Comparison of ENCODE assay signal across 24 cellular contexts in the genomic region with DNA sequence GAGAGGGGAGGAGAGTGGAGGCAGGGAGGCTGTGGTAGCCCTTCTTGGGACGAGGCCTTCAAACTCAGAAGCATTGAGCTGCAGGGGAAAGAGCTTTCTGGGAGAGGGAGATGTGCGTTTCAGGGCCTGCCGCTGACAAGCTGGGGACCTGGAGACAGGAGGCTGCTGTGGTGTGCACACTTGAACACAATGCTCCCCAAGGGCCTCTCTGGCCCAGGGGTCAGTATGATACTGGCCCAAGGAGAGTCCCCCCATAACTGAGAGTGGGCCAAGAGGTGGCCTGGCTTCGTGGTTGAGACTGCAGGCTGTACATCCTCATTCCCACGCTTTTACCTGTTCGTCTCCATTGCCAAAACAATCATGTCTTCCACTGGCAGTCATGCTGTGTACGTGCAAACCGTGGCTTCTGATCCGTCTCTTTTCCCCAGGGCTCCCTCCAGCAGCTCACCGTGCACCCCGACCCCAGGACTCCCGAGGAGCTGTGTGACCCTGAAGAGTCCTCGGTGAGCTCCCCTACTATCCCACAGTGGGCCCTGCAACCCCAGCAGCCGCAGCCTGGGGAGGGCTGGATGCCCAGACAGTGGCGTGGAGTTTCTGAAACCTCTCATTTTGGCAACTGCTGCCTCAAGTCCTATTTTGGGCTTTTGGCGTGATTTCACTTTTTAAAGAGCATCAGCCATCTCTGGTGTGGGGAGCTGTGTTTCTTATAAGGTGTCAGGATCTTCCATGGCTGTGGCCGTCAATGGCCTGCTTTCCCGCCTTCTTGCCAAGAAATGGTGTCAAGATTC. TPM values are rescaled to one million over a fixed set of nuclear protein-coding genes. Genes with fewer than 3 reads are reported as not detected.
DNase-seq lines count a peak whose midpoint lies in the region; ATAC-seq, FAIRE-seq and TF ChIP-seq lines count a peak whose summit lies in the region.
"Had no signal": no experiment of that assay in that cellular context is flagged by ENCODE, and none has a peak within 500 bp of the region (broad histone marks: within the 10 kb centered on the region; RNA-seq: fewer than 3 reads in every experiment).

No MANE protein-coding gene starts in this region.

- TF ChIP-seq CTCF in astrocyte (IDR thresholded peaks at IDR 0.05; ENCODE audit: insufficient read depth, low read depth, low read length) = no peak
- no peak for TF ChIP-seq CTCF in heart left ventricle (IDR thresholded peaks at IDR 0.05)
- TF ChIP-seq CTCF in omental fat pad (IDR thresholded peaks at IDR 0.05) = no peak

- H4K91ac ChIP-seq in trophoblast cell (ENCODE audit: low read depth, low read length) = no peak overlapping the region

- H2BK12ac ChIP-seq in trophoblast cell (ENCODE audit: low read length) = no peak overlapping the region

- H3K4me3 ChIP-seq in astrocyte (ENCODE audit: insufficient read depth, low read depth, low read length) = no peak overlapping the region
- no peak overlapping the region for H3K4me3 ChIP-seq in heart left ventricle
- no peak overlapping the region for H3K4me3 ChIP-seq in trophoblast cell (ENCODE audit: low read depth, low read length)
- H3K4me3 ChIP-seq: cardiac muscle cell, MG63, prostate gland had no signal

- no peaks in the 10 kb centered on the region for H3K36me3 Mint-ChIP-seq in astrocyte (ENCODE audit: low read depth, unreplicated experiment)
- H3K36me3 Mint-ChIP-seq: IgD-negative memory B cell had no signal

- no peak overlapping the region for H3K18ac ChIP-seq in trophoblast cell (ENCODE audit: low read length)

- TF ChIP-seq POLR2A in heart left ventricle (IDR thresholded peaks at IDR 0.05) = no peak

- peak in 3 of 4 donors; percentile 9 to 34 (median 12) for ATAC-seq in heart left ventricle
- no peak for ATAC-seq in HG02678 (IDR thresholded peaks at IDR 0.05; ENCODE audit: unreplicated experiment)
- no peak for ATAC-seq in omental fat pad (ENCODE audit: low FRiP score)
- no peak for ATAC-seq in HG02970 (IDR thresholded peaks at IDR 0.05; ENCODE audit: low FRiP score, unreplicated experiment)

- no peak overlapping the region for H2BK120ac ChIP-seq in trophoblast cell (ENCODE audit: insufficient read depth, low read length, poor library complexity)

- WGBS in heart left ventricle, 4 donors = 58 to 68% (median 65%) methylated on average over 17 to 18 of the region's 18 CpGs
- WGBS in trophoblast cell (ENCODE audit: extremely low coverage, insufficient coverage, insufficient read length) = no CpG with 5 or more reads among the region's 18 CpGs

- H3K27ac ChIP-seq in astrocyte (ENCODE audit: low read depth, low read length) = no peak overlapping the region
- H3K27ac ChIP-seq in heart left ventricle = peak overlapping the region in 9 of 12 donors; percentile 27 to 79 (median 55)
- no peak overlapping the region for H3K27ac ChIP-seq in trophoblast cell (ENCODE audit: low read depth, low read length)
- H3K27ac ChIP-seq: cardiac muscle cell, prostate gland had no signal

- H3K4me3 Mint-ChIP-seq in astrocyte (ENCODE audit: unreplicated experiment) = no peak overlapping the region
- H3K4me3 Mint-ChIP-seq: activated CD4-positive, alpha-beta T cell treated with anti-CD3 and anti-CD28 coated beads, Interleukin-2, amount 10 ng/mL, durations not matched to agents 7 days and 5 days; CD4-positive, alpha-beta T cell; IgD-negative memory B cell; nephron progenitor cell had no signal

- H3K36me3 ChIP-seq in astrocyte (ENCODE audit: insufficient read depth, low read length) = no peaks in the 10 kb centered on the region
- peaks cover 0 to 49% (median 10%) of the 10 kb centered on the region in 9 donors for H3K36me3 ChIP-seq in heart left ventricle
- no peaks in the 10 kb centered on the region for H3K36me3 ChIP-seq in trophoblast cell (ENCODE audit: control insufficient read depth in 1 of 2, insufficient read depth in 2 of 2, low read length in 2 of 2)
- H3K36me3 ChIP-seq: cardiac muscle cell, MG63, prostate gland had no signal

- peaks cover 7% of the 10 kb centered on the region for H3K9me3 Mint-ChIP-seq in astrocyte (ENCODE audit: unreplicated experiment)
- H3K9me3 Mint-ChIP-seq: CD4-positive, alpha-beta T cell had no signal

- no peak overlapping the region for H3K4ac ChIP-seq in trophoblast cell (ENCODE audit: low read depth, low read length)

- no peak overlapping the region for H3K9ac ChIP-seq in astrocyte (ENCODE audit: low read length)
- H3K9ac ChIP-seq in trophoblast cell (ENCODE audit: low read length) = no peak overlapping the region

- H3K27ac Mint-ChIP-seq in astrocyte (ENCODE audit: unreplicated experiment) = peak overlapping the region; percentile 55
- H3K27ac Mint-ChIP-seq: activated CD4-positive, alpha-beta T cell treated with anti-CD3 and anti-CD28 coated beads, Interleukin-2, amount 10 ng/mL, durations not matched to agents 7 days and 5 days; CD4-positive, alpha-beta T cell; nephron progenitor cell had no signal

- H3K4me2 ChIP-seq in astrocyte (ENCODE audit: low read length) = no peak overlapping the region
- H3K4me2 ChIP-seq in trophoblast cell (ENCODE audit: low read length) = no peak overlapping the region

- intact Hi-C loops in heart left ventricle (cut with DNase I) = no loop called here

- H2AK5ac ChIP-seq in trophoblast cell (ENCODE audit: low read length) = no peak overlapping the region

- no peak for FAIRE-seq in astrocyte (lab: Jason Lieb, UNC)
- FAIRE-seq: frontal cortex had no signal

- H3K4me1 ChIP-seq in astrocyte (ENCODE audit: insufficient read depth, low read length) = peaks cover 30% of the 10 kb centered on the region
- peaks cover 6 to 69% (median 34%) of the 10 kb centered on the region in 12 donors for H3K4me1 ChIP-seq in heart left ventricle
- H3K4me1 ChIP-seq in trophoblast cell (ENCODE audit: control insufficient read depth in 1 of 2, insufficient read depth in 2 of 2, low read length in 2 of 2) = peaks cover 0 to 10% of the 10 kb centered on the region in 2 experiments
- H3K4me1 ChIP-seq: prostate gland had no signal

- H3K79me2 ChIP-seq in astrocyte (ENCODE audit: insufficient read depth, low read length) (no peaks in the 10 kb centered on the region), trophoblast cell (ENCODE audit: control insufficient read depth, insufficient read depth, low read length, poor library complexity) (no peaks in the 10 kb centered on the region)

- H4K20me1 ChIP-seq in astrocyte (ENCODE audit: insufficient read depth, low read length) = no peaks in the 10 kb centered on the region

- H3K27me3 Mint-ChIP-seq in astrocyte (ENCODE audit: low read depth, unreplicated experiment) = peaks cover 5% of the 10 kb centered on the region
- H3K27me3 Mint-ChIP-seq: activated CD4-positive, alpha-beta T cell treated with anti-CD3 and anti-CD28 coated beads, Interleukin-2, amount 10 ng/mL, durations not matched to agents 7 days and 5 days; CD4-positive, alpha-beta T cell had no signal

- no peak overlapping the region for H4K12ac ChIP-seq in trophoblast cell (ENCODE audit: low read depth, low read length)

- no peak overlapping the region for H3K14ac ChIP-seq in trophoblast cell (ENCODE audit: low read length)

- no peak overlapping the region for H4K8ac ChIP-seq in trophoblast cell (ENCODE audit: low read depth, low read length)

- no peak overlapping the region for H2BK5ac ChIP-seq in trophoblast cell (ENCODE audit: low read depth, low read length, poor library complexity)

- no peak overlapping the region for H3K23ac ChIP-seq in trophoblast cell (ENCODE audit: low read length)

- H3K27me3 ChIP-seq in astrocyte (ENCODE audit: insufficient read depth, low read length) (no peaks in the 10 kb centered on the region), heart left ventricle (no peaks in the 10 kb centered on the region), trophoblast cell (ENCODE audit: insufficient read depth, low read length) (no peaks in the 10 kb centered on the region)
- H3K27me3 ChIP-seq: cardiac muscle cell, MG63 had no signal

- H3K9me3 ChIP-seq in astrocyte (ENCODE audit: insufficient read depth, low read depth, low read length) (no peaks in the 10 kb centered on the region), heart left ventricle (no peaks in the 10 kb centered on the region), trophoblast cell (ENCODE audit: insufficient read depth, low read depth, low read length) (peaks cover 4% of the 10 kb centered on the region)
- H3K9me3 ChIP-seq: MG63, prostate gland had no signal

- DNase-seq in astrocyte (ENCODE audit: low read depth) = no peak
- DNase-seq in heart left ventricle = peak in 2 of 5 donors; percentile 31 to 64
- no peak for DNase-seq in trophoblast cell
- peak; percentile 52 for DNase-seq in ureter (ENCODE audit: low spot score)
- DNase-seq in omental fat pad (ENCODE audit: low spot score) = no peak
- DNase-seq: activated CD4-positive, alpha-beta T cell treated with anti-CD3 and anti-CD28 coated beads, Interleukin-2, amount 10 ng/mL, durations not matched to agents 7 days and 5 days; activated gamma-delta T cell treated with Interleukin-2 at 50 U/mL for 16 hours; amniotic stem cell; CD4-positive, alpha-beta T cell; DMS 273 treated with DMSO at 0.1 percent for 48 hours; kidney glomerular epithelial cell; MG63; NCI-H146; NCI-H2171 treated with DMSO at 0.1 percent for 48 hours; NCI-H69; nephron progenitor cell; SHP77 treated with DMSO at 0.1 percent for 48 hours; stimulated activated CD4-positive, alpha-beta T cell treated with anti-CD3 and anti-CD28 coated beads, Interleukin-4, amount 100 ng/mL, for 4 hours had no signal

- H3K79me1 ChIP-seq in trophoblast cell (ENCODE audit: low read length) = no peaks in the 10 kb centered on the region

- H2AFZ ChIP-seq in astrocyte (ENCODE audit: low read depth, low read length) (no peak overlapping the region), trophoblast cell (ENCODE audit: insufficient read depth, low read length, poor library complexity) (peak overlapping the region; percentile 58)

- H3K4me1 Mint-ChIP-seq in astrocyte (ENCODE audit: low read depth, unreplicated experiment) = peaks cover 28% of the 10 kb centered on the region
- H3K4me1 Mint-ChIP-seq: activated CD4-positive, alpha-beta T cell treated with anti-CD3 and anti-CD28 coated beads, Interleukin-2, amount 10 ng/mL, durations not matched to agents 7 days and 5 days; IgD-negative memory B cell had no signal

RNA-seq across cellular contexts. Expression of gene COL15A1, which starts 43.4 kb away (rescaled TPM):
- total RNA-seq in astrocyte (5.6 and 11.7 TPM in 2 replicates), heart left ventricle (10 to 100 TPM; 24.1 to 81.0 (median 46.7) TPM), ureter (63.2 TPM), omental fat pad (10 to 100 TPM; 20.7 to 98.5 (median 55.0) TPM)
- polyA plus RNA-seq in heart left ventricle = 10 to 100 TPM; 12.4 to 30.8 TPM
- polyA plus RNA-seq in trophoblast cell (2013) = 0.51 and 0.57 TPM in 2 replicates
- total RNA-seq: CD4-positive, alpha-beta T cell had no signal

Comparison
In these comparisons a context has a peak if more than half of its experiments do, and no peak if none do; other contexts are left out.
1. H3K27ac ChIP-seq: peak in heart left ventricle (9 of 12); none in astrocyte (single experiment) and trophoblast cell (single experiment).
2. ATAC-seq: peak in heart left ventricle (3 of 4); none in HG02678 (single experiment), omental fat pad (single experiment) and HG02970 (single experiment).